ENCODE assay signal across 17 cellular contexts in genomic region chr16:85188822-85189672, GRCh38.
DNase-seq lines count a peak whose midpoint lies in the region; ATAC-seq, FAIRE-seq and TF ChIP-seq lines count a peak whose summit lies in the region.
"Had no signal": no experiment of that assay in that cellular context is flagged by ENCODE, and none has a peak within 500 bp of the region (broad histone marks: within the 10 kb centered on the region; RNA-seq: fewer than 3 reads in every experiment).

No MANE protein-coding gene starts in this region.

- H3K9ac ChIP-seq in K562 (ENCODE audit: insufficient read depth in 1 of 2, low read depth in 2 of 2, low read length in 2 of 2), result no peak overlapping the region

- FAIRE-seq in K562 (lab: Jason Lieb, UNC), result peak; percentile 51
- FAIRE-seq: H1 had no signal

- peak overlapping the region; percentile 53 for H3K4me2 ChIP-seq in K562 (ENCODE audit: insufficient read depth, low read length)

- peaks cover 16% of the 10 kb centered on the region; the same call in 2 of the 3 replicates for H3K79me2 ChIP-seq in K562 (ENCODE audit: control insufficient read depth, insufficient read depth, low read length)

- TF ChIP-seq EP300 in K562 (IDR thresholded peaks at IDR 0.05; ENCODE audit: low read length) (no peak), esophagus muscularis mucosa (IDR thresholded peaks at IDR 0.05) (no peak)

- H3K27ac ChIP-seq in K562 (ENCODE audit: extremely low read depth, low read depth, low read length) (no peak overlapping the region), thyroid gland (no peak overlapping the region), esophagus muscularis mucosa (replicated peaks in 1 of 4) (no peak overlapping the region)
- H3K27ac ChIP-seq: 22Rv1, Peyer's patch had no signal

- BruUV-seq in K562 (replicated peaks; lab: Mats Ljungman, UMichigan), result no TSS peak

- H3K36me3 ChIP-seq in K562 (ENCODE audit: control insufficient read depth, insufficient read depth, low read length) (peaks cover 15% of the 10 kb centered on the region; the same call in 1 of the 3 replicates), thyroid gland (no peaks in the 10 kb centered on the region), esophagus muscularis mucosa (peaks cover 0 to 10% (median 4%) of the 10 kb centered on the region in 4 donors)
- H3K36me3 ChIP-seq: Peyer's patch had no signal

- CTCF ChIA-PET in K562 (lab: Yijun Ruan, JAX; ENCODE audit: low intra/inter-chr PET ratio), result no interaction called here

- WGBS in K562 (ENCODE audit: insufficient coverage, low coverage, missing lambda C conversion rate), result 47% methylated on average over 3 of the region's 3 CpGs
- 47 to 56% methylated on average over 3 of the region's 3 CpGs for WGBS in thyroid gland, 2 donors
- 95% methylated on average over 3 of the region's 3 CpGs for WGBS in esophagus muscularis mucosa

- DNase-seq in DMS153 treated with DMSO at 0.1 percent for 48 hours (lab: John Stamatoyannopoulos, UW; ENCODE audit: unreplicated experiment) (peak; percentile 19), DMS153 (lab: John Stamatoyannopoulos, UW) (no peak), K562 (ENCODE audit: extremely low read depth in 1 of 4, low spot score in 3 of 4) (no peak), left lobe of liver (ENCODE audit: low spot score) (no peak), thyroid gland (peak; percentile 59 to 67), esophagus muscularis mucosa (ENCODE audit: extremely low spot score) (no peak), NCI-H82 treated with DMSO at 0.1 percent for 48 hours (lab: John Stamatoyannopoulos, UW; ENCODE audit: unreplicated experiment) (no peak)
- no peak for DNase-seq in activated naive CD4-positive, alpha-beta T cell (lab: John Stamatoyannopoulos, UW)
- DNase-seq: CD8-positive, alpha-beta T cell; NCI-H1417; NCI-H1930; NCI-H2227 treated with DMSO at 0.1 percent for 48 hours; NCI-H526; Peyer's patch; SHP77 had no signal

- H3K27me3 ChIP-seq in K562 (ENCODE audit: control insufficient read depth in 2 of 2, insufficient read depth in 2 of 2, low read length in 2 of 2) (no peaks in the 10 kb centered on the region), thyroid gland (no peaks in the 10 kb centered on the region), esophagus muscularis mucosa (no peaks in the 10 kb centered on the region)
- H3K27me3 ChIP-seq: Peyer's patch had no signal

- peaks cover 7 to 22% of the 10 kb centered on the region in 2 experiments; a peak in 4 of 5 replicates for H3K4me1 ChIP-seq in K562 (replicated peaks in 1 of 2; ENCODE audit: control insufficient read depth in 2 of 2, insufficient read depth in 2 of 2, low read length in 2 of 2)
- H3K4me1 ChIP-seq in thyroid gland, result peaks cover 4 to 20% of the 10 kb centered on the region in 2 donors
- H3K4me1 ChIP-seq in esophagus muscularis mucosa, result peaks cover 9 to 27% (median 27%) of the 10 kb centered on the region in 4 donors

- intact Hi-C loops in K562 (cut with micrococcal nuclease), result no loop called here
- intact Hi-C loops in thyroid gland (cut with DNase I), result no loop called here
- intact Hi-C loops in esophagus muscularis mucosa (cut with DNase I), result no loop called here

- H3K4me3 ChIP-seq in K562 (no peak overlapping the region), thyroid gland (replicated peaks in 1 of 3) (no peak overlapping the region), esophagus muscularis mucosa (no peak overlapping the region)
- H3K4me3 ChIP-seq: Peyer's patch had no signal

- TF ChIP-seq RAD21 in K562 (CRISPR knock-in tag; conservative IDR thresholded peaks at IDR 0.05 in 1 of 2, IDR thresholded peaks at IDR 0.05 in 1 of 2), result no peak

- H3K9me3 ChIP-seq in K562 (replicated peaks; ENCODE audit: control insufficient read depth, insufficient read depth, low read depth, low read length) (no peaks in the 10 kb centered on the region), thyroid gland (no peaks in the 10 kb centered on the region), esophagus muscularis mucosa (peaks cover 0 to 30% (median 13%) of the 10 kb centered on the region in 4 donors)

- in situ Hi-C loops in K562 (cut with MboI), result no loop called here

- ATAC-seq in K562 (peak; percentile 17; the same call in 2 of the 3 replicates), left lobe of liver (peak; percentile 81)
- ATAC-seq: CD8-positive, alpha-beta T cell had no signal

- no peak overlapping the region for H2AFZ ChIP-seq in K562 (ENCODE audit: low read depth, low read length)

- TF ChIP-seq CTCF in K562 (IDR thresholded peaks at IDR 0.05 in 2 of 3, conservative IDR thresholded peaks at IDR 0.05 in 1 of 3; ENCODE audit: insufficient read depth in 2 of 3, low read depth in 1 of 3, low read length in 3 of 3), result no peak
- no peak for TF ChIP-seq CTCF in thyroid gland (IDR thresholded peaks at IDR 0.05)
- TF ChIP-seq CTCF in esophagus muscularis mucosa (IDR thresholded peaks at IDR 0.05), result no peak

- no peaks in the 10 kb centered on the region for H3K9me1 ChIP-seq in K562 (ENCODE audit: control insufficient read depth, insufficient read depth, low read length)

- TF ChIP-seq POLR2A in K562 (conservative IDR thresholded peaks at IDR 0.05), result no peak
- no peak for TF ChIP-seq POLR2A in thyroid gland (IDR thresholded peaks at IDR 0.05)
- TF ChIP-seq POLR2A in esophagus muscularis mucosa (IDR thresholded peaks at IDR 0.05; ENCODE audit: low read depth), result no peak

- POLR2A ChIA-PET in K562 (lab: Yijun Ruan, JAX), result interaction anchor here (0.6 to 0.7 kb wide), 2 partner anchors 11 to 12 kb away, joined by 3 read pairs; no protein-coding TSS in a partner anchor

- peaks cover 8% of the 10 kb centered on the region; the same call in 1 of the 2 replicates for H4K20me1 ChIP-seq in K562 (replicated peaks; ENCODE audit: control insufficient read depth, insufficient read depth, low read length)

TF ChIP-seq in K562, 482 proteins besides CTCF, POLR2A, EP300 and RAD21 (continues in another document):
- TF ChIP-seq CHD1 (IDR thresholded peaks at IDR 0.05; ENCODE audit: low read length), result no peak
- peak; percentile 47; the same call in 1 of the 2 replicates for TF ChIP-seq USF1 (CRISPR knock-in tag; IDR thresholded peaks at IDR 0.05)
- TF ChIP-seq ATF2 (CRISPR knock-in tag; IDR thresholded peaks at IDR 0.05), result no peak
- no peak for TF ChIP-seq NR2F6 (CRISPR knock-in tag; IDR thresholded peaks at IDR 0.05)
- no peak for TF ChIP-seq TARDBP (IDR thresholded peaks at IDR 0.05)
- TF ChIP-seq, protein P1, sequence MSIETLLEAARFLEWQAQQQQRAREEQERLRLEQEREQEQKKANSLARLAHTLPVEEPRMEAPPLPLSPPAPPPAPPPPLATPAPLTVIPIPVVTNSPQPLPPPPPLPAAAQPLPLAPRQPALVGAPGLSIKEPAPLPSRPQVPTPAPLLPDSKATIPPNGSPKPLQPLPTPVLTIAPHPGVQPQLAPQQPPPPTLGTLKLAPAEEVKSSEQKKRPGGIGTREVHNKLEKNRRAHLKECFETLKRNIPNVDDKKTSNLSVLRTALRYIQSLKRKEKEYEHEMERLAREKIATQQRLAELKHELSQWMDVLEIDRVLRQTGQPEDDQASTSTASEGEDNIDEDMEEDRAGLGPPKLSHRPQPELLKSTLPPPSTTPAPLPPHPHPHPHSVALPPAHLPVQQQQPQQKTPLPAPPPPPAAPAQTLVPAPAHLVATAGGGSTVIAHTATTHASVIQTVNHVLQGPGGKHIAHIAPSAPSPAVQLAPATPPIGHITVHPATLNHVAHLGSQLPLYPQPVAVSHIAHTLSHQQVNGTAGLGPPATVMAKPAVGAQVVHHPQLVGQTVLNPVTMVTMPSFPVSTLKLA (conservative IDR thresholded peaks at IDR 0.05), result peak in 1 of 2 experiments; percentile 79; a peak in 2 of 4 replicates
- TF ChIP-seq ZFP36 (IDR thresholded peaks at IDR 0.05; ENCODE audit: low read depth, low read length, partially characterized antibody), result no peak
- peak; percentile 36; the same call in 1 of the 2 replicates for TF ChIP-seq L3MBTL2 (IDR thresholded peaks at IDR 0.05)
- 0 out of 2 replicates have a peak, but pooled peaks have one; percentile 63 for TF ChIP-seq ZNF778 (CRISPR knock-in tag; IDR thresholded peaks at IDR 0.05)
- no peak for TF ChIP-seq ZNF668 (CRISPR knock-in tag; IDR thresholded peaks at IDR 0.05)
- TF ChIP-seq RAD51 (IDR thresholded peaks at IDR 0.05; ENCODE audit: borderline replicate concordance, low read depth), result peak; percentile 59; the same call in 1 of the 2 replicates
- TF ChIP-seq, protein P2, sequence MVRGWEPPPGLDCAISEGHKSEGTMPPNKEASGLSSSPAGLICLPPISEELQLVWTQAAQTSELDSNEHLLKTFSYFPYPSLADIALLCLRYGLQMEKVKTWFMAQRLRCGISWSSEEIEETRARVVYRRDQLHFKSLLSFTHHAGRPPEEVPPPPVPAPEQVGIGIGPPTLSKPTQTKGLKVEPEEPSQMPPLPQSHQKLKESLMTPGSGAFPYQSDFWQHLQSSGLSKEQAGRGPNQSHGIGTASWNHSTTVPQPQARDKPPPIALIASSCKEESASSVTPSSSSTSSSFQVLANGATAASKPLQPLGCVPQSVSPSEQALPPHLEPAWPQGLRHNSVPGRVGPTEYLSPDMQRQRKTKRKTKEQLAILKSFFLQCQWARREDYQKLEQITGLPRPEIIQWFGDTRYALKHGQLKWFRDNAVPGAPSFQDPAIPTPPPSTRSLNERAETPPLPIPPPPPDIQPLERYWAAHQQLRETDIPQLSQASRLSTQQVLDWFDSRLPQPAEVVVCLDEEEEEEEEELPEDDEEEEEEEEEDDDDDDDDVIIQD (CRISPR knock-in tag; IDR thresholded peaks at IDR 0.05), result no peak
- TF ChIP-seq FOXK2 (conservative IDR thresholded peaks at IDR 0.05 in 1 of 2, IDR thresholded peaks at IDR 0.05 in 1 of 2; ENCODE audit: low read depth in 2 of 2), result peak; percentile 97
- TF ChIP-seq PRMT5 (CRISPR knock-in tag; IDR thresholded peaks at IDR 0.05), result no peak

Comparison
In these comparisons a context has a peak if more than half of its experiments do, and no peak if none do; other contexts are left out.
1. DNase-seq: peak in DMS153 treated with DMSO at 0.1 percent for 48 hours (single experiment) and thyroid gland (2 of 2); none in DMS153 (single experiment), K562 (0 of 4), left lobe of liver (single experiment), activated naive CD4-positive, alpha-beta T cell (0 of 4), esophagus muscularis mucosa (single experiment) and NCI-H82 treated with DMSO at 0.1 percent for 48 hours (single experiment).